In genomic region chr9:130743644-130744043, GRCh38 we compare ENCODE assay signal across 37 cellular contexts.
"Had no signal": no experiment of that assay in that cellular context is flagged by ENCODE, and none has a peak within 500 bp of the region (broad histone marks: within the 10 kb centered on the region; RNA-seq: fewer than 3 reads in every experiment).

No MANE protein-coding gene starts in this region.

- FAIRE-seq: colon, endometrium, frontal cortex had no signal

- H3K27me3 ChIP-seq: adrenal gland, body of pancreas, heart left ventricle had no signal

- H3K9me3 ChIP-seq: adrenal gland, body of pancreas, heart left ventricle had no signal

- H3K36me3 ChIP-seq: adrenal gland, heart left ventricle, WERI-Rb-1 had no signal

- H3K36me3 Mint-ChIP-seq: activated CD4-positive, alpha-beta memory T cell treated with anti-CD3 and anti-CD28 coated beads for 36 hours had no signal

- ATAC-seq: activated CD4-positive, alpha-beta T cell treated with anti-CD3 and anti-CD28 coated beads for 36 hours; activated CD8-positive, alpha-beta memory T cell treated with anti-CD3 and anti-CD28 coated beads, Interleukin-2, amount 10 ng/mL, durations not matched to agents 7 days and 5 days; activated CD8-positive, alpha-beta T cell treated with anti-CD3 and anti-CD28 coated beads, Interleukin-2, amount 10 ng/mL, durations not matched to agents 7 days and 5 days; activated naive CD8-positive, alpha-beta T cell treated with anti-CD3 and anti-CD28 coated beads, Interleukin-2, amount 50 U/mL, for 24 hours; body of pancreas; effector memory CD8-positive, alpha-beta T cell; esophagus mucosa; heart left ventricle; T-helper 17 cell had no signal

- H3K4me3 ChIP-seq: adrenal gland, body of pancreas, heart left ventricle had no signal

- H3K27ac ChIP-seq: adrenal gland, body of pancreas, heart left ventricle, WERI-Rb-1 had no signal

- H3K9me3 Mint-ChIP-seq: activated CD4-positive, alpha-beta memory T cell treated with anti-CD3 and anti-CD28 coated beads for 36 hours; activated CD4-positive, alpha-beta T cell treated with anti-CD3 and anti-CD28 coated beads, Interleukin-2, amount 10 ng/mL, durations not matched to agents 24 days and 14 days; activated naive CD4-positive, alpha-beta T cell treated with anti-CD3 and anti-CD28 coated beads for 36 hours; activated naive CD4-positive, alpha-beta T cell treated with anti-CD3 and anti-CD28 coated beads, Interleukin-2, amount 50 U/mL, for 24 hours; activated naive CD8-positive, alpha-beta T cell treated with anti-CD3 and anti-CD28 coated beads for 36 hours; activated naive CD8-positive, alpha-beta T cell treated with anti-CD3 and anti-CD28 coated beads, Interleukin-2, amount 50 U/mL, for 24 hours; activated T-helper 1 cell treated with anti-CD3 and anti-CD28 coated beads, Interleukin-12 subunit alpha, Interleukin-12 subunit beta, Interleukin-2, Interleukin-4 antibody, amounts not matched to agents 30 ng/mL and 10 ng/mL and 1 ng/mL, durations not matched to agents 14 hours and 24 hours and 36 hours; activated T-helper 2 cell treated with anti-CD3 and anti-CD28 coated beads, Interferon-gamma antibody, Interleukin-2, Interleukin-4, amounts not matched to agents 10 μg/mL and 5 μg/mL and 100 μg/mL, durations not matched to agents 14 hours and 24 hours and 36 hours; effector memory CD8-positive, alpha-beta T cell; T-helper 2 cell treated with Interferon-gamma antibody and Interleukin-4, amounts not matched to agents 5 μg/mL and 100 μg/mL, for 36 hours had no signal

- DNase-seq: activated CD4-positive, alpha-beta memory T cell treated with anti-CD3 and anti-CD28 coated beads for 36 hours; activated CD4-positive, alpha-beta T cell treated with anti-CD3 and anti-CD28 coated beads for 36 hours; activated CD4-positive, alpha-beta T cell treated with anti-CD3 and anti-CD28 coated beads, Interleukin-2, amount 10 ng/mL, durations not matched to agents 24 days and 14 days; activated CD4-positive, CD25-positive, alpha-beta regulatory T cell; activated CD4-positive, CD25-positive, alpha-beta regulatory T cell treated with anti-CD3 and anti-CD28 coated beads, Interleukin-2, amount 50 U/mL, for 72 hours; activated CD8-positive, alpha-beta memory T cell treated with anti-CD3 and anti-CD28 coated beads, Interleukin-2, amount 10 ng/mL, durations not matched to agents 7 days and 5 days; activated CD8-positive, alpha-beta memory T cell treated with anti-CD3 and anti-CD28 coated beads, Interleukin-2, amount 50 U/mL, for 4 hours; activated CD8-positive, alpha-beta T cell treated with anti-CD3 and anti-CD28 coated beads, Interleukin-2, amount 10 ng/mL, durations not matched to agents 7 days and 5 days; activated effector memory CD4-positive, alpha-beta T cell treated with anti-CD3 and anti-CD28 coated beads, Interleukin-2, amount 50 U/mL, for 16 hours; activated naive CD4-positive, alpha-beta T cell treated with anti-CD3 and anti-CD28 coated beads for 36 hours; activated naive CD8-positive, alpha-beta T cell treated with anti-CD3 and anti-CD28 coated beads for 36 hours; activated naive CD8-positive, alpha-beta T cell treated with anti-CD3 and anti-CD28 coated beads, Interleukin-2, amount 50 U/mL, for 24 hours; activated T-cell treated with anti-CD3 and anti-CD28 coated beads, Interleukin-2, amount 50 U/mL, for 1 hour; activated T-cell treated with anti-CD3 and anti-CD28 coated beads, Interleukin-2, amount 50 U/mL, for 48 hours; adrenal gland; amygdala; aorta; body of pancreas; caudate nucleus; cortex of kidney; dermis blood vessel endothelial cell; effector CD4-positive, alpha-beta T cell; effector memory CD8-positive, alpha-beta T cell; foreskin fibroblast; heart left ventricle; T-helper 1 cell; T-helper 17 cell; T1000; WERI-Rb-1 had no signal

- H3K4me3 Mint-ChIP-seq: activated CD4-positive, alpha-beta memory T cell treated with anti-CD3 and anti-CD28 coated beads for 36 hours; activated CD4-positive, alpha-beta T cell treated with anti-CD3 and anti-CD28 coated beads for 36 hours; activated CD4-positive, alpha-beta T cell treated with anti-CD3 and anti-CD28 coated beads, Interleukin-2, amount 10 ng/mL, durations not matched to agents 24 days and 14 days; activated CD8-positive, alpha-beta memory T cell treated with anti-CD3 and anti-CD28 coated beads, Interleukin-2, amount 10 ng/mL, durations not matched to agents 7 days and 5 days; activated CD8-positive, alpha-beta T cell treated with anti-CD3 and anti-CD28 coated beads, Interleukin-2, amount 10 ng/mL, durations not matched to agents 7 days and 5 days; activated naive CD4-positive, alpha-beta T cell treated with anti-CD3 and anti-CD28 coated beads for 36 hours; activated naive CD4-positive, alpha-beta T cell treated with anti-CD3 and anti-CD28 coated beads, Interleukin-2, amount 50 U/mL, for 24 hours; activated naive CD8-positive, alpha-beta T cell treated with anti-CD3 and anti-CD28 coated beads for 36 hours; activated naive CD8-positive, alpha-beta T cell treated with anti-CD3 and anti-CD28 coated beads, Interleukin-2, amount 50 U/mL, for 24 hours; activated T-helper 1 cell treated with anti-CD3 and anti-CD28 coated beads, Interleukin-12 subunit alpha, Interleukin-12 subunit beta, Interleukin-2, Interleukin-4 antibody, amounts not matched to agents 30 ng/mL and 10 ng/mL and 1 ng/mL, durations not matched to agents 14 hours and 24 hours and 36 hours; effector memory CD8-positive, alpha-beta T cell; T-helper 17 cell; T-helper 2 cell treated with Interferon-gamma antibody and Interleukin-4, amounts not matched to agents 5 μg/mL and 100 μg/mL, for 36 hours had no signal

- H3K27ac Mint-ChIP-seq: activated CD4-positive, alpha-beta memory T cell treated with anti-CD3 and anti-CD28 coated beads for 36 hours; activated CD4-positive, alpha-beta T cell treated with anti-CD3 and anti-CD28 coated beads for 36 hours; activated CD4-positive, alpha-beta T cell treated with anti-CD3 and anti-CD28 coated beads, Interleukin-2, amount 10 ng/mL, durations not matched to agents 24 days and 14 days; activated CD8-positive, alpha-beta memory T cell treated with anti-CD3 and anti-CD28 coated beads, Interleukin-2, amount 10 ng/mL, durations not matched to agents 7 days and 5 days; activated CD8-positive, alpha-beta T cell treated with anti-CD3 and anti-CD28 coated beads, Interleukin-2, amount 10 ng/mL, durations not matched to agents 7 days and 5 days; activated naive CD4-positive, alpha-beta T cell treated with anti-CD3 and anti-CD28 coated beads for 36 hours; activated naive CD4-positive, alpha-beta T cell treated with anti-CD3 and anti-CD28 coated beads, Interleukin-2, amount 50 U/mL, for 24 hours; activated naive CD8-positive, alpha-beta T cell treated with anti-CD3 and anti-CD28 coated beads for 36 hours; activated naive CD8-positive, alpha-beta T cell treated with anti-CD3 and anti-CD28 coated beads, Interleukin-2, amount 50 U/mL, for 24 hours; activated T-helper 1 cell treated with anti-CD3 and anti-CD28 coated beads, Interleukin-12 subunit alpha, Interleukin-12 subunit beta, Interleukin-2, Interleukin-4 antibody, amounts not matched to agents 30 ng/mL and 10 ng/mL and 1 ng/mL, durations not matched to agents 14 hours and 24 hours and 36 hours; activated T-helper 2 cell treated with anti-CD3 and anti-CD28 coated beads, Interferon-gamma antibody, Interleukin-2, Interleukin-4, amounts not matched to agents 10 μg/mL and 5 μg/mL and 100 μg/mL, durations not matched to agents 14 hours and 24 hours and 36 hours; effector memory CD8-positive, alpha-beta T cell; T-helper 17 cell; T-helper 2 cell treated with Interferon-gamma antibody and Interleukin-4, amounts not matched to agents 5 μg/mL and 100 μg/mL, for 36 hours had no signal

- H3K27me3 Mint-ChIP-seq: activated CD4-positive, alpha-beta memory T cell treated with anti-CD3 and anti-CD28 coated beads for 36 hours; activated CD4-positive, alpha-beta T cell treated with anti-CD3 and anti-CD28 coated beads for 36 hours; activated CD4-positive, alpha-beta T cell treated with anti-CD3 and anti-CD28 coated beads, Interleukin-2, amount 10 ng/mL, durations not matched to agents 24 days and 14 days; activated CD8-positive, alpha-beta memory T cell treated with anti-CD3 and anti-CD28 coated beads, Interleukin-2, amount 10 ng/mL, durations not matched to agents 7 days and 5 days; activated naive CD4-positive, alpha-beta T cell treated with anti-CD3 and anti-CD28 coated beads, Interleukin-2, amount 50 U/mL, for 24 hours; activated naive CD8-positive, alpha-beta T cell treated with anti-CD3 and anti-CD28 coated beads for 36 hours; activated naive CD8-positive, alpha-beta T cell treated with anti-CD3 and anti-CD28 coated beads, Interleukin-2, amount 50 U/mL, for 24 hours; effector memory CD8-positive, alpha-beta T cell; T-helper 17 cell had no signal

- H3K4me1 Mint-ChIP-seq: activated CD4-positive, alpha-beta T cell treated with anti-CD3 and anti-CD28 coated beads, Interleukin-2, amount 10 ng/mL, durations not matched to agents 24 days and 14 days; activated CD8-positive, alpha-beta memory T cell treated with anti-CD3 and anti-CD28 coated beads, Interleukin-2, amount 10 ng/mL, durations not matched to agents 7 days and 5 days had no signal
